24 cellular contexts compared by ENCODE assay signal in genomic region chr2:86832334-86833096, GRCh38. TPM values are rescaled to one million over a fixed set of nuclear protein-coding genes. Genes with fewer than 3 reads are reported as not detected.
"Had no signal": no experiment of that assay in that cellular context is flagged by ENCODE, and none has a peak within 500 bp of the region (broad histone marks: within the 10 kb centered on the region; RNA-seq: fewer than 3 reads in every experiment).

No MANE protein-coding gene starts in this region.

- H3K4me3 ChIP-seq: esophagus muscularis mucosa, gastroesophageal sphincter, heart left ventricle, suprapubic skin had no signal

- H3K36me3 Mint-ChIP-seq: activated naive CD4-positive, alpha-beta T cell treated with anti-CD3 and anti-CD28 coated beads, Interleukin-2, amount 10 ng/mL, durations not matched to agents 7 days and 5 days; immature natural killer cell had no signal

- DNase-seq: activated CD4-positive, alpha-beta memory T cell treated with anti-CD3 and anti-CD28 coated beads, Interleukin-2, amount 10 ng/mL, durations not matched to agents 7 days and 5 days; activated CD4-positive, alpha-beta T cell treated with anti-CD3 and anti-CD28 coated beads for 48 hours; activated CD4-positive, CD25-positive, alpha-beta regulatory T cell; activated naive CD4-positive, alpha-beta T cell treated with anti-CD3 and anti-CD28 coated beads, Interleukin-2, amount 10 ng/mL, durations not matched to agents 7 days and 5 days; effector CD8-positive, alpha-beta T cell; heart left ventricle; immature natural killer cell; kidney glomerular epithelial cell; left ventricle myocardium superior; stimulated activated CD4-positive, alpha-beta T cell treated with anti-CD3 and anti-CD28 coated beads, Interleukin-12 subunit alpha, Interleukin-12 subunit beta, amount 100 ng/mL, for 4 hours; stimulated activated CD4-positive, alpha-beta T cell treated with anti-CD3 and anti-CD28 coated beads, Interleukin-1b, Interleukin-23, amount 100 ng/mL, for 48 hours; stimulated activated CD8-positive, alpha-beta memory T cell treated with anti-CD3 and anti-CD28 coated beads, Interleukin-4, amount 100 ng/mL, for 48 hours; stimulated activated naive CD4-positive, alpha-beta T cell treated with Interleukin-2 at 50 U/mL for 16 hours; SW 1271; trophoblast cell had no signal

- H3K9me3 Mint-ChIP-seq: activated CD4-positive, alpha-beta memory T cell treated with anti-CD3 and anti-CD28 coated beads, Interleukin-2, amount 10 ng/mL, durations not matched to agents 7 days and 5 days; activated naive CD4-positive, alpha-beta T cell treated with anti-CD3 and anti-CD28 coated beads, Interleukin-2, amount 10 ng/mL, durations not matched to agents 7 days and 5 days; activated T-helper 2 cell treated with anti-CD3 and anti-CD28 coated beads, Interferon-gamma antibody, Interleukin-2, Interleukin-4, amounts not matched to agents 10 μg/mL and 5 μg/mL and 100 μg/mL, durations not matched to agents 14 hours and 24 hours and 36 hours; immature natural killer cell; neural crest cell; T-helper 2 cell treated with Interferon-gamma antibody and Interleukin-4, amounts not matched to agents 5 μg/mL and 100 μg/mL, for 36 hours had no signal

- H3K27ac ChIP-seq: esophagus muscularis mucosa, gastroesophageal sphincter, heart left ventricle, suprapubic skin had no signal

- H3K36me3 ChIP-seq: esophagus muscularis mucosa, gastroesophageal sphincter, heart left ventricle, suprapubic skin had no signal

- H3K27me3 ChIP-seq: esophagus muscularis mucosa, gastroesophageal sphincter, suprapubic skin had no signal

- ATAC-seq: gastroesophageal sphincter, heart left ventricle, left ventricle myocardium superior had no signal

- H3K4me3 Mint-ChIP-seq: activated CD4-positive, alpha-beta memory T cell treated with anti-CD3 and anti-CD28 coated beads, Interleukin-2, amount 10 ng/mL, durations not matched to agents 7 days and 5 days; activated naive CD4-positive, alpha-beta T cell treated with anti-CD3 and anti-CD28 coated beads, Interleukin-2, amount 10 ng/mL, durations not matched to agents 7 days and 5 days; immature natural killer cell; neural crest cell; T-helper 2 cell treated with Interferon-gamma antibody and Interleukin-4, amounts not matched to agents 5 μg/mL and 100 μg/mL, for 36 hours had no signal

- H3K27ac Mint-ChIP-seq: activated CD4-positive, alpha-beta memory T cell treated with anti-CD3 and anti-CD28 coated beads, Interleukin-2, amount 10 ng/mL, durations not matched to agents 7 days and 5 days; activated naive CD4-positive, alpha-beta T cell treated with anti-CD3 and anti-CD28 coated beads, Interleukin-2, amount 10 ng/mL, durations not matched to agents 7 days and 5 days; activated T-helper 2 cell treated with anti-CD3 and anti-CD28 coated beads, Interferon-gamma antibody, Interleukin-2, Interleukin-4, amounts not matched to agents 10 μg/mL and 5 μg/mL and 100 μg/mL, durations not matched to agents 14 hours and 24 hours and 36 hours; immature natural killer cell; progenitor cell of endocrine pancreas; T-helper 2 cell treated with Interferon-gamma antibody and Interleukin-4, amounts not matched to agents 5 μg/mL and 100 μg/mL, for 36 hours had no signal

RNA-seq across cellular contexts. Expression of gene CD8B, which starts 29.2 kb away (rescaled TPM):
- total RNA-seq: bronchial epithelial cell, endothelial cell of umbilical vein, neural crest cell, progenitor cell of endocrine pancreas had no signal
- polyA plus RNA-seq: endothelial cell of umbilical vein had no signal

RNA-seq across cellular contexts. Expression of gene CD8A, which starts 41.8 kb away (rescaled TPM):
- total RNA-seq: endothelial cell of umbilical vein had no signal
- polyA plus RNA-seq: endothelial cell of umbilical vein had no signal
